In genomic region chr7:155261031-155261985, GRCh38 we compare ENCODE assay signal across 23 cellular contexts.
"Had no signal": no experiment of that assay in that cellular context is flagged by ENCODE, and none has a peak within 500 bp of the region (broad histone marks: within the 10 kb centered on the region; RNA-seq: fewer than 3 reads in every experiment).

No MANE protein-coding gene starts in this region.

- H3K4me3 ChIP-seq: esophagus muscularis mucosa, left lung, lower lobe of right lung, mucosa of descending colon, right atrium auricular region, suprapubic skin, tibial artery had no signal

- H3K36me3 ChIP-seq: brain microvascular endothelial cell, esophagus muscularis mucosa, left lung, lower lobe of right lung, right atrium auricular region, suprapubic skin, tibial artery had no signal

- H3K4me1 Mint-ChIP-seq: activated T-helper 17 cell treated with anti-CD3 and anti-CD28 coated beads, Interleukin-2, amount 50 U/mL, for 72 hours had no signal

- FAIRE-seq: astrocyte had no signal

- H3K36me3 Mint-ChIP-seq: natural killer cell treated with Interleukin-12 subunit alpha and Interleukin-12 subunit beta and Interleukin-15 and Interleukin-18, amount 100 ng/mL, for 72 hours had no signal

- H3K27me3 ChIP-seq: brain microvascular endothelial cell, right atrium auricular region, suprapubic skin had no signal

- H3K4me3 Mint-ChIP-seq: activated CD8-positive, alpha-beta T cell treated with anti-CD3 and anti-CD28 coated beads for 36 hours; activated T-cell treated with anti-CD3 and anti-CD28 coated beads, Interleukin-2, amount 50 U/mL, for 4 hours; activated T-helper 17 cell treated with anti-CD3 and anti-CD28 coated beads, Interleukin-2, amount 50 U/mL, for 72 hours; natural killer cell treated with Interleukin-12 subunit alpha and Interleukin-12 subunit beta and Interleukin-15 and Interleukin-18, amount 100 ng/mL, for 72 hours had no signal

- DNase-seq: activated CD4-positive, alpha-beta T cell treated with anti-CD3 and anti-CD28 coated beads, Interleukin-2, amount 50 U/mL, for 1 hour; activated CD8-positive, alpha-beta T cell treated with anti-CD3 and anti-CD28 coated beads for 36 hours; activated gamma-delta T cell treated with Interleukin-2 at 50 U/mL for 16 hours; activated naive CD4-positive, alpha-beta T cell treated with anti-CD3 and anti-CD28 coated beads, Interleukin-2, amount 50 U/mL, for 16 hours; activated T-cell treated with anti-CD3 and anti-CD28 coated beads, Interleukin-2, amount 50 U/mL, for 4 hours; amniotic stem cell; brain microvascular endothelial cell; foreskin melanocyte; kidney glomerular epithelial cell; left lung; lower lobe of right lung; mesenchymal stem cell; mucosa of descending colon; stimulated activated naive CD4-positive, alpha-beta T cell; T-helper 2 cell; tibial artery had no signal

- H3K79me2 ChIP-seq: parathyroid adenoma had no signal

- H3K9ac ChIP-seq: parathyroid adenoma had no signal

- ATAC-seq: activated CD8-positive, alpha-beta T cell treated with anti-CD3 and anti-CD28 coated beads for 36 hours; activated T-cell treated with anti-CD3 and anti-CD28 coated beads, Interleukin-2, amount 50 U/mL, for 4 hours; activated T-helper 17 cell treated with anti-CD3 and anti-CD28 coated beads, Interleukin-2, amount 50 U/mL, for 72 hours; left lung; lower lobe of right lung; mucosa of descending colon; natural killer cell treated with Interleukin-12 subunit alpha and Interleukin-12 subunit beta and Interleukin-15 and Interleukin-18, amount 100 ng/mL, for 72 hours had no signal

- H3K27ac Mint-ChIP-seq: activated CD8-positive, alpha-beta T cell treated with anti-CD3 and anti-CD28 coated beads for 36 hours; activated T-helper 17 cell treated with anti-CD3 and anti-CD28 coated beads, Interleukin-2, amount 50 U/mL, for 72 hours; natural killer cell treated with Interleukin-12 subunit alpha and Interleukin-12 subunit beta and Interleukin-15 and Interleukin-18, amount 100 ng/mL, for 72 hours had no signal

- H3K4me1 ChIP-seq: left lung, lower lobe of right lung had no signal

- H3K9me3 Mint-ChIP-seq: activated CD8-positive, alpha-beta T cell treated with anti-CD3 and anti-CD28 coated beads for 36 hours; activated T-cell treated with anti-CD3 and anti-CD28 coated beads, Interleukin-2, amount 50 U/mL, for 4 hours; activated T-helper 17 cell treated with anti-CD3 and anti-CD28 coated beads, Interleukin-2, amount 50 U/mL, for 72 hours; natural killer cell treated with Interleukin-12 subunit alpha and Interleukin-12 subunit beta and Interleukin-15 and Interleukin-18, amount 100 ng/mL, for 72 hours had no signal

- H3K27me3 Mint-ChIP-seq: activated CD8-positive, alpha-beta T cell treated with anti-CD3 and anti-CD28 coated beads for 36 hours had no signal

- H3K9me3 ChIP-seq: esophagus muscularis mucosa, left lung, lower lobe of right lung, mucosa of descending colon, right atrium auricular region, suprapubic skin, tibial artery had no signal

- H2AFZ ChIP-seq: parathyroid adenoma had no signal

- H3K27ac ChIP-seq: brain microvascular endothelial cell, esophagus muscularis mucosa, left lung, lower lobe of right lung, parathyroid adenoma, right atrium auricular region, suprapubic skin, tibial artery had no signal
